In genomic region chr17:69764137-69764536, GRCh38 we compare ENCODE assay signal across 15 cellular contexts.
"Had no signal": no experiment of that assay in that cellular context is flagged by ENCODE, and none has a peak within 500 bp of the region (broad histone marks: within the 10 kb centered on the region; RNA-seq: fewer than 3 reads in every experiment).

No MANE protein-coding gene starts in this region.

- H3K27me3 ChIP-seq: foreskin keratinocyte, ovary had no signal

- H3K9me3 ChIP-seq: ovary had no signal

- H3K27ac ChIP-seq: foreskin keratinocyte, ovary, VCaP had no signal

- ATAC-seq: activated T-cell treated with anti-CD3 and anti-CD28 coated beads, Interleukin-2, amount 50 U/mL, for 72 hours; T-cell had no signal

- H3K4me3 ChIP-seq: ovary had no signal

- H3K36me3 ChIP-seq: ovary had no signal

- FAIRE-seq: astrocyte had no signal

- DNase-seq: activated CD4-positive, alpha-beta memory T cell treated with anti-CD3 and anti-CD28 coated beads, Interleukin-2, amount 10 ng/mL, durations not matched to agents 7 days and 5 days; activated CD8-positive, alpha-beta memory T cell treated with anti-CD3 and anti-CD28 coated beads, Interleukin-2, amount 50 U/mL, for 4 hours; activated gamma-delta T cell treated with Interleukin-2 at 50 U/mL for 16 hours; activated naive CD8-positive, alpha-beta T cell treated with anti-CD3 and anti-CD28 coated beads for 36 hours; activated T-cell treated with anti-CD3 and anti-CD28 coated beads, Interleukin-2, amount 50 U/mL, for 72 hours; central memory CD4-positive, alpha-beta T cell; cortex of kidney; effector CD8-positive, alpha-beta T cell; immature natural killer cell; ovary; stimulated activated CD4-positive, alpha-beta T cell treated with anti-CD3 and anti-CD28 coated beads, Interleukin-2, amount 100 ng/mL, for 48 hours; T-cell had no signal
